6 cellular contexts compared by ENCODE assay signal in genomic region chr19:48964205-48965032, GRCh38. TPM values are rescaled to one million over a fixed set of nuclear protein-coding genes. Genes with fewer than 3 reads are reported as not detected.
DNase-seq lines count a peak whose midpoint lies in the region; ATAC-seq and TF ChIP-seq lines count a peak whose summit lies in the region.

No MANE protein-coding gene starts in this region.

- peak overlapping the region; percentile 90 to 100 (median 98) for H3K27ac ChIP-seq in dorsolateral prefrontal cortex
- H3K27ac ChIP-seq in psoas muscle: peak overlapping the region; percentile 89

- H3K9me3 ChIP-seq in psoas muscle: no peaks in the 10 kb centered on the region

- peaks cover 52% of the 10 kb centered on the region for H3K4me1 Mint-ChIP-seq in activated T-cell treated with anti-CD3 and anti-CD28 coated beads, Interleukin-2, amount 50 U/mL, for 4 hours (ENCODE audit: low read depth)

- no peaks in the 10 kb centered on the region for H3K27me3 Mint-ChIP-seq in activated T-cell treated with anti-CD3 and anti-CD28 coated beads, Interleukin-2, amount 50 U/mL, for 4 hours (ENCODE audit: low read depth)

- intact Hi-C loops in dorsolateral prefrontal cortex (cut with DNase I): loop anchor here (1.0 to 10.0 kb wide), 6 partner anchors 10 to 330 kb away; partner anchors contain the start of genes BAX (in 2 of the 2), DBP (in 2 of the 2), GYS1 (in 1 of the 2) and PPP1R15A (in 1 of the 2)
- intact Hi-C loops in psoas muscle (cut with DNase I): loop anchor here (2.0 to 10.0 kb wide), 4 partner anchors 87 to 330 kb away; partner anchors contain the start of genes DBP (in 1 of the 2) and PPP1R15A (in 1 of the 2)

- TF ChIP-seq CTCF in dorsolateral prefrontal cortex (IDR thresholded peaks at IDR 0.05 in 54 of 56, conservative IDR thresholded peaks at IDR 0.05 in 2 of 56; ENCODE audit: low read depth in 1 of 56, partially characterized antibody in 56 of 56): no peak
- TF ChIP-seq CTCF in psoas muscle (IDR thresholded peaks at IDR 0.05): no peak

- no peaks in the 10 kb centered on the region for H3K9me3 Mint-ChIP-seq in activated T-cell treated with anti-CD3 and anti-CD28 coated beads, Interleukin-2, amount 50 U/mL, for 4 hours

- WGBS in psoas muscle, 3 donors: 28 to 37% (median 28%) methylated on average over 19 of the region's 19 CpGs

- no peak for ATAC-seq in activated T-cell treated with anti-CD3 and anti-CD28 coated beads, Interleukin-2, amount 50 U/mL, for 4 hours
- ATAC-seq in psoas muscle: peak in 2 of 4 donors; percentile 0 to 9

- DNase-seq in activated T-cell treated with anti-CD3 and anti-CD28 coated beads, Interleukin-2, amount 50 U/mL, for 4 hours: no peak
- no peak for DNase-seq in activated T-cell treated with anti-CD3 and anti-CD28 coated beads, Interleukin-2, amount 50 U/mL, for 48 hours
- peak in 1 of 10 donors; percentile 18 for DNase-seq in dorsolateral prefrontal cortex
- DNase-seq in psoas muscle: no peak
- DNase-seq in mesenteric fat pad (ENCODE audit: low spot score): no peak
- DNase-seq in DMS153 treated with DMSO at 0.1 percent for 48 hours (lab: John Stamatoyannopoulos, UW; ENCODE audit: unreplicated experiment): no peak

- H3K36me3 ChIP-seq in psoas muscle (ENCODE audit: insufficient read depth in 1 of 2, low read depth in 1 of 2): peaks cover 0 to 26% of the 10 kb centered on the region in 2 donors

- no peaks in the 10 kb centered on the region for H3K27me3 ChIP-seq in dorsolateral prefrontal cortex
- H3K27me3 ChIP-seq in psoas muscle (ENCODE audit: insufficient read depth in 3 of 3, low read length in 2 of 3): no peaks in the 10 kb centered on the region

- H3K4me3 Mint-ChIP-seq in activated T-cell treated with anti-CD3 and anti-CD28 coated beads, Interleukin-2, amount 50 U/mL, for 4 hours: peak overlapping the region; percentile 100

- H3K36me3 Mint-ChIP-seq in activated T-cell treated with anti-CD3 and anti-CD28 coated beads, Interleukin-2, amount 50 U/mL, for 4 hours (ENCODE audit: insufficient read depth): peaks cover 19% of the 10 kb centered on the region

- H3K4me1 ChIP-seq in psoas muscle: peaks cover 35% of the 10 kb centered on the region

- H3K4me3 ChIP-seq in dorsolateral prefrontal cortex: peak overlapping the region; percentile 61 to 99 (median 92)
- peak overlapping the region; percentile 94 for H3K4me3 ChIP-seq in psoas muscle

RNA-seq across cellular contexts. Expression of gene FTL, which starts 0.7 kb away (rescaled TPM):
- 1,000 to 10,000 TPM in 2 of 3 donors, 100 to 1,000 TPM in 1; 996 to 1,080 (median 1,001) TPM for total RNA-seq in activated T-cell treated with anti-CD3 and anti-CD28 coated beads, Interleukin-2, amount 50 U/mL, for 4 hours
- total RNA-seq in dorsolateral prefrontal cortex (1,000 to 10,000 TPM in 102 of 120 experiments, 100 to 1,000 TPM in 18; 795 to 2,828 (median 1,249) TPM), psoas muscle (1,000 to 10,000 TPM in 3 of 4 donors, 100 to 1,000 TPM in 1; 802 to 2,269 (median 1,158) TPM), mesenteric fat pad (9,334 TPM)
- 1,000 to 10,000 TPM; 1,296 to 1,753 (median 1,467) TPM for polyA plus RNA-seq in psoas muscle

RNA-seq across cellular contexts. Expression of gene BAX, which starts 9.7 kb away (rescaled TPM):
- total RNA-seq in activated T-cell treated with anti-CD3 and anti-CD28 coated beads, Interleukin-2, amount 50 U/mL, for 4 hours: 100 to 1,000 TPM; 200 to 250 (median 203) TPM
- 10 to 100 TPM; 24.4 to 60.6 (median 39.2) TPM for total RNA-seq in dorsolateral prefrontal cortex
- 10 to 100 TPM; 16.8 to 24.4 (median 22.0) TPM for total RNA-seq in psoas muscle
- 10 to 100 TPM; 20.7 to 66.1 (median 35.6) TPM for polyA plus RNA-seq in psoas muscle
- 71.8 TPM for total RNA-seq in mesenteric fat pad

RNA-seq across cellular contexts. Expression of gene GYS1, which starts 28.7 kb away (rescaled TPM):
- total RNA-seq in activated T-cell treated with anti-CD3 and anti-CD28 coated beads, Interleukin-2, amount 50 U/mL, for 4 hours: 10 to 100 TPM; 34.5 to 41.1 (median 35.5) TPM
- total RNA-seq in dorsolateral prefrontal cortex: 10 to 100 TPM; 17.6 to 67.9 (median 37.0) TPM
- total RNA-seq in psoas muscle: 100 to 1,000 TPM; 147 to 331 (median 238) TPM
- 10 to 100 TPM; 30.9 to 61.3 (median 58.9) TPM for polyA plus RNA-seq in psoas muscle
- 82.0 TPM for total RNA-seq in mesenteric fat pad

RNA-seq across cellular contexts. Expression of gene RUVBL2, which starts 29.3 kb away (rescaled TPM):
- 100 to 1,000 TPM; 208 to 257 (median 230) TPM for total RNA-seq in activated T-cell treated with anti-CD3 and anti-CD28 coated beads, Interleukin-2, amount 50 U/mL, for 4 hours
- 10 to 100 TPM; 39.7 to 85.0 (median 53.9) TPM for total RNA-seq in dorsolateral prefrontal cortex
- 10 to 100 TPM; 61.1 to 87.4 (median 81.8) TPM for total RNA-seq in psoas muscle
- 10 to 100 TPM; 62.7 to 76.5 (median 69.5) TPM for polyA plus RNA-seq in psoas muscle
- total RNA-seq in mesenteric fat pad: 40.0 TPM

RNA-seq across cellular contexts. Expression of gene DHDH, which starts 30.9 kb away (rescaled TPM):
- not detected for total RNA-seq in activated T-cell treated with anti-CD3 and anti-CD28 coated beads, Interleukin-2, amount 50 U/mL, for 4 hours
- total RNA-seq in dorsolateral prefrontal cortex: 1 to 10 TPM in 102 of 120 experiments, under 1 TPM in 8, not detected in 10; 0.60 to 6.2 (median 2.2) TPM
- total RNA-seq in psoas muscle: under 1 TPM in 1 of 4 donors, not detected in 3; 0.21 TPM
- polyA plus RNA-seq in psoas muscle: under 1 TPM in 1 of 3 donors, not detected in 2; 0.14 TPM
- 0.61 TPM for total RNA-seq in mesenteric fat pad
